ENCODE assay signal across 19 cellular contexts in genomic region chr7:5916529-5916928, GRCh38. TPM values are rescaled to one million over a fixed set of nuclear protein-coding genes. Genes with fewer than 3 reads are reported as not detected.
DNase-seq lines count a peak whose midpoint lies in the region; ATAC-seq, FAIRE-seq and TF ChIP-seq lines count a peak whose summit lies in the region.
"Not testable (repeated sequence)": the region's sequence is repeated elsewhere in the genome, so short reads cannot be mapped to it uniquely, and the experiment has no call there.
"Had no signal": no experiment of that assay in that cellular context is flagged by ENCODE, and none has a peak within 500 bp of the region (broad histone marks: within the 10 kb centered on the region; RNA-seq: fewer than 3 reads in every experiment).

No MANE protein-coding gene starts in this region.

- TF ChIP-seq POLR2A in HCT116 (IDR thresholded peaks at IDR 0.05; ENCODE audit: borderline replicate concordance, extremely low read depth, insufficient read depth, insufficient read length); K562 (conservative IDR thresholded peaks at IDR 0.05); HepG2 (IDR thresholded peaks at IDR 0.05; ENCODE audit: insufficient read depth in 1 of 2, low read depth in 2 of 2, low read length in 2 of 2): not testable (repeated sequence)

- not testable (repeated sequence) for H3F3A ChIP-seq in GM23338 (replicated peaks; ENCODE audit: low read depth)

- not testable (repeated sequence) for H3K9me2 ChIP-seq in GM23338 (ENCODE audit: insufficient read depth); HCT116 (ENCODE audit: insufficient read depth)

- not testable (repeated sequence) for FAIRE-seq in K562 (lab: Jason Lieb, UNC)
- FAIRE-seq in HepG2 (lab: Jason Lieb, UNC), result peak; percentile 4

- not testable (repeated sequence) for H3K4me1 ChIP-seq in GM23338 (ENCODE audit: insufficient read depth); HCT116 (ENCODE audit: control insufficient read depth in 1 of 2, insufficient read depth in 2 of 2, low read length in 2 of 2); K562 (replicated peaks in 1 of 2; ENCODE audit: control insufficient read depth in 2 of 2, insufficient read depth in 2 of 2, low read length in 2 of 2); HepG2 (ENCODE audit: insufficient read depth, low read length)

- CTCF ChIA-PET in HCT116 (lab: Charles Lee); WTC11 (lab: Charles Lee); K562 (lab: Yijun Ruan, JAX; ENCODE audit: low intra/inter-chr PET ratio); HepG2 (lab: Yijun Ruan, JAX; ENCODE audit: low intra/inter-chr PET ratio, low total read pairs): not testable (repeated sequence)

- not testable (repeated sequence) for H3K9me1 ChIP-seq in K562 (ENCODE audit: control insufficient read depth, insufficient read depth, low read length)

- H3K79me2 ChIP-seq in GM23338 (replicated peaks; ENCODE audit: insufficient read depth); HCT116 (ENCODE audit: insufficient read depth, low read length); K562 (ENCODE audit: control insufficient read depth, insufficient read depth, low read length); HepG2 (ENCODE audit: insufficient read depth, low read length): not testable (repeated sequence)

- 65% methylated on average over 3 of the region's 6 CpGs for WGBS in K562 (ENCODE audit: insufficient coverage, low coverage, missing lambda C conversion rate)
- 73% methylated on average over 2 of the region's 6 CpGs for WGBS in HepG2 (ENCODE audit: low lambda C conversion rate)

- H2AFZ ChIP-seq in GM23338; HCT116 (ENCODE audit: low read depth, low read length, poor library complexity, severe bottlenecking); K562 (ENCODE audit: low read depth, low read length); HepG2 (ENCODE audit: low read length): not testable (repeated sequence)

- RAD21 ChIA-PET in HCT116 (lab: Charles Lee; ENCODE audit: low non-redundant PET in 1 of 2, low total read pairs in 2 of 2, uncharacterized antibody in 2 of 2, unreplicated experiment in 2 of 2), result not testable (repeated sequence)

- H3K4me3 Mint-ChIP-seq in GM23338; WTC11; stimulated activated naive B cell treated with anti-CD40 and anti-IgM and Interleukin-4, amounts not matched to agents 10 μg/mL and 1 μg/mL and 100 μg/mL, for 72 hours: not testable (repeated sequence)

- not testable (repeated sequence) for H4K20me1 ChIP-seq in GM23338 (replicated peaks; ENCODE audit: insufficient read depth); HCT116 (ENCODE audit: insufficient read depth); K562 (replicated peaks; ENCODE audit: control insufficient read depth, insufficient read depth, low read length); HepG2 (ENCODE audit: insufficient read depth, low read length)

- not testable (repeated sequence) for H3K36me3 ChIP-seq in GM23338 (ENCODE audit: insufficient read depth); HCT116 (ENCODE audit: control insufficient read depth in 1 of 2, insufficient read depth in 2 of 2, low read length in 2 of 2); K562 (ENCODE audit: control insufficient read depth, insufficient read depth, low read length); HepG2 (replicated peaks in 1 of 2; ENCODE audit: control insufficient read depth in 1 of 2, insufficient read depth in 2 of 2, low read length in 2 of 2)

- H3K27me3 ChIP-seq in GM23338 (ENCODE audit: insufficient read depth); HCT116 (ENCODE audit: insufficient read depth, low read length); K562 (ENCODE audit: control insufficient read depth in 2 of 2, insufficient read depth in 2 of 2, low read length in 2 of 2); HepG2 (ENCODE audit: control insufficient read depth in 1 of 2, insufficient read depth in 2 of 2, low read length in 2 of 2): not testable (repeated sequence)

- not testable (repeated sequence) for H3K9ac ChIP-seq in HCT116 (ENCODE audit: low read length); K562 (ENCODE audit: insufficient read depth in 1 of 2, low read depth in 2 of 2, low read length in 2 of 2); HepG2 (ENCODE audit: insufficient read depth, low read depth, low read length)

- TF ChIP-seq EP300 in K562 (IDR thresholded peaks at IDR 0.05; ENCODE audit: low read length); HepG2 (IDR thresholded peaks at IDR 0.05; ENCODE audit: low read depth in 2 of 2, low read length in 2 of 2); HepG2 (CRISPR knock-in tag; IDR thresholded peaks at IDR 0.05; ENCODE audit: borderline replicate concordance): not testable (repeated sequence)

- not testable (repeated sequence) for H3K36me3 Mint-ChIP-seq in GM23338 (ENCODE audit: low read depth); WTC11; stimulated activated naive B cell treated with anti-CD40 and anti-IgM and Interleukin-4, amounts not matched to agents 10 μg/mL and 1 μg/mL and 100 μg/mL, for 72 hours

- peak; percentile 6 for DNase-seq in GM23338 (ENCODE audit: low spot score)
- not testable (repeated sequence) for DNase-seq in HCT116 (ENCODE audit: low read depth, low spot score); WTC11 (ENCODE audit: low spot score); K562 (ENCODE audit: extremely low read depth in 1 of 4, low spot score in 3 of 4); HepG2 (ENCODE audit: low spot score); stimulated activated naive B cell treated with anti-CD40 and anti-IgM and Interleukin-4, amounts not matched to agents 10 μg/mL and 1 μg/mL and 100 μg/mL, for 72 hours

- H3K9me3 ChIP-seq in HCT116 (ENCODE audit: control insufficient read depth in 1 of 2, insufficient read depth in 1 of 2, low read depth in 1 of 2, low read length in 2 of 2); K562 (replicated peaks; ENCODE audit: control insufficient read depth, insufficient read depth, low read depth, low read length); HepG2 (ENCODE audit: low read length): not testable (repeated sequence)

- POLR2A ChIA-PET in HCT116 (lab: Charles Lee); WTC11 (lab: Charles Lee); K562 (lab: Yijun Ruan, JAX); HepG2 (lab: Yijun Ruan, JAX): not testable (repeated sequence)

- intact Hi-C loops in HCT116 (cut with micrococcal nuclease); K562 (cut with micrococcal nuclease); HepG2 (cut with micrococcal nuclease; ENCODE audit: unreplicated experiment): not testable (repeated sequence)

- not testable (repeated sequence) for TF ChIP-seq CTCF in GM23338 (conservative IDR thresholded peaks at IDR 0.05; ENCODE audit: low read depth in 2 of 2); HCT116 (IDR thresholded peaks at IDR 0.05 in 2 of 3, conservative IDR thresholded peaks at IDR 0.05 in 1 of 3; ENCODE audit: borderline replicate concordance in 1 of 3, insufficient read depth in 1 of 3, low read depth in 2 of 3, low read length in 2 of 3); WTC11 (IDR thresholded peaks at IDR 0.05); K562 (IDR thresholded peaks at IDR 0.05 in 2 of 3, conservative IDR thresholded peaks at IDR 0.05 in 1 of 3; ENCODE audit: insufficient read depth in 2 of 3, low read depth in 1 of 3, low read length in 3 of 3); HepG2 (CRISPR knock-in tag; IDR thresholded peaks at IDR 0.05)

- not testable (repeated sequence) for TF ChIP-seq RAD21 in HCT116 (IDR thresholded peaks at IDR 0.05; ENCODE audit: low read depth); K562 (CRISPR knock-in tag; conservative IDR thresholded peaks at IDR 0.05 in 1 of 2, IDR thresholded peaks at IDR 0.05 in 1 of 2); HepG2 (CRISPR knock-in tag; IDR thresholded peaks at IDR 0.05)

- not testable (repeated sequence) for H3K9me3 Mint-ChIP-seq in GM23338; WTC11; stimulated activated naive B cell treated with anti-CD40 and anti-IgM and Interleukin-4, amounts not matched to agents 10 μg/mL and 1 μg/mL and 100 μg/mL, for 72 hours

- in situ Hi-C loops in K562 (cut with MboI); HepG2 (cut with HindIII; ENCODE audit: extremely low pct_ligation_motif_present, low pct_unique_long_range_greater_than_20kb): not testable (repeated sequence)

- H3K27ac Mint-ChIP-seq in GM23338, WTC11: not testable (repeated sequence)
- peak overlapping the region; percentile 21 for H3K27ac Mint-ChIP-seq in stimulated activated naive B cell treated with anti-CD40 and anti-IgM and Interleukin-4, amounts not matched to agents 10 μg/mL and 1 μg/mL and 100 μg/mL, for 72 hours

- TSS peak; percentile 26 for BruUV-seq in HCT116 (replicated peaks; lab: Mats Ljungman, UMichigan)
- BruUV-seq in K562 (replicated peaks; lab: Mats Ljungman, UMichigan); HepG2 (replicated peaks; lab: Mats Ljungman, UMichigan): not testable (repeated sequence)

- not testable (repeated sequence) for H3K27ac ChIP-seq in GM23338 (ENCODE audit: low read depth); HCT116 (ENCODE audit: low read depth, low read length); K562 (ENCODE audit: extremely low read depth, low read depth, low read length); HepG2 (ENCODE audit: extremely low read length, insufficient read depth, low read length)

- not testable (repeated sequence) for H3K27me3 Mint-ChIP-seq in GM23338 (ENCODE audit: insufficient read depth, low read depth, poor library complexity); WTC11 (ENCODE audit: low read depth); stimulated activated naive B cell treated with anti-CD40 and anti-IgM and Interleukin-4, amounts not matched to agents 10 μg/mL and 1 μg/mL and 100 μg/mL, for 72 hours

- not testable (repeated sequence) for H3K4me1 Mint-ChIP-seq in GM23338; WTC11; stimulated activated naive B cell treated with anti-CD40 and anti-IgM and Interleukin-4, amounts not matched to agents 10 μg/mL and 1 μg/mL and 100 μg/mL, for 72 hours

- H3K4me2 ChIP-seq in GM23338; HCT116 (ENCODE audit: low read length); K562 (ENCODE audit: insufficient read depth, low read length); HepG2 (ENCODE audit: low read depth, low read length): not testable (repeated sequence)

- H3K4me3 ChIP-seq in GM23338; HCT116 (replicated peaks in 1 of 2; ENCODE audit: low read depth in 1 of 2, low read length in 2 of 2); K562; HepG2 (replicated peaks in 1 of 3; ENCODE audit: insufficient read depth in 1 of 3, low read depth in 2 of 3, low read length in 3 of 3): not testable (repeated sequence)

- peak; percentile 92 for ATAC-seq in GM23338
- peak; percentile 63; the same call in 1 of the 2 replicates for ATAC-seq in HCT116
- peak; percentile 81 for ATAC-seq in WTC11
- ATAC-seq in K562, result peak; percentile 59; the same call in 2 of the 3 replicates
- peak; percentile 48 for ATAC-seq in HepG2
- ATAC-seq in stimulated activated naive B cell treated with anti-CD40 and anti-IgM and Interleukin-4, amounts not matched to agents 10 μg/mL and 1 μg/mL and 100 μg/mL, for 72 hours (replicated peaks), result not testable (repeated sequence)

RNA-seq across cellular contexts. Expression of gene CCZ1, which starts 18.0 kb away (rescaled TPM):
- 91.9 and 93.7 TPM in 2 replicates for total RNA-seq in GM23338 (2014; rRNA removed; shearing (Covaris generic))
- polyA plus RNA-seq in GM23338 (2016; fragmentation: Nextera tagmentation; extraction: Ambion mirVana), result 124 and 140 TPM in 2 replicates
- total RNA-seq in HCT116 (2021; ENCODE audit: unreplicated experiment), result 115 TPM
- 43.2 and 48.4 TPM in 2 replicates for polyA plus RNA-seq in HCT116 (2012)
- 114 to 124 TPM (median 116 TPM) in 3 replicates for total RNA-seq in WTC11 (2021)
- 50.4 and 74.2 TPM in 2 replicates for total RNA-seq in K562 (2011; cell fraction: chromatin; rRNA removed; ENCODE audit: low replicate concordance)
- total RNA-seq in K562 (2011; cell fraction: nucleolus; rRNA removed), result 23.8 and 24.7 TPM in 2 replicates
- total RNA-seq in K562 (2011; cell fraction: nucleoplasm; rRNA removed), result 44.1 and 62.4 TPM in 2 replicates
- total RNA-seq in K562 (2014; rRNA removed), result 48.7 and 55.6 TPM in 2 replicates
- total RNA-seq in K562 (2014; rRNA removed; fragmentation: Illumina TruSeq; extraction: Trizol), result 86.0 and 99.2 TPM in 2 replicates
- total RNA-seq in K562 (2015; rRNA removed; fragmentation: Illumina TruSeq; extraction: Trizol), result 59.1 and 64.1 TPM in 2 replicates
- 74.5 and 80.7 TPM in 2 replicates for total RNA-seq in K562 (2021)
- polyA plus RNA-seq in K562 (2011; rRNA removed), result 80.3 and 94.6 TPM in 2 replicates
- 19.3 and 32.9 TPM in 2 replicates for polyA plus RNA-seq in K562 (2011; cell fraction: cytosol; rRNA removed)
- polyA plus RNA-seq in K562 (2011; cell fraction: nucleus; rRNA removed), result 19.3 and 30.0 TPM in 2 replicates
- polyA plus RNA-seq in K562 (2012), result 69.7 and 86.3 TPM in 2 replicates
- 59.1 and 78.1 TPM in 2 replicates for polyA plus RNA-seq in K562 (2014; fragmentation: Illumina TruSeq; extraction: Trizol)
- 10 to 100 TPM; 34.5 to 37.6 TPM for polyA plus RNA-seq in K562 (2014; fragmentation: Nextera tagmentation; extraction: Ambion mirVana)
- 79.8 and 84.3 TPM in 2 replicates for polyA plus RNA-seq in K562 (2014; rRNA removed)
- polyA minus RNA-seq in K562 (2011; rRNA and poly(A)+ RNA removed), result 44.3 and 48.9 TPM in 2 replicates
- polyA minus RNA-seq in K562 (2011; cell fraction: cytosol; rRNA and poly(A)+ RNA removed), result 15.7 and 20.0 TPM in 2 replicates
- 8.9 and 15.4 TPM in 2 replicates for polyA minus RNA-seq in K562 (2011; cell fraction: nucleus; rRNA and poly(A)+ RNA removed)
- total RNA-seq in HepG2 (2016; rRNA removed; fragmentation: Illumina TruSeq; extraction: Trizol), result 66.7 and 74.3 TPM in 2 replicates
- total RNA-seq in HepG2 (2016; cell fraction: cytosol; rRNA removed; fragmentation: Illumina TruSeq; extraction: Trizol; ENCODE audit: low read depth), result 42.1 and 45.3 TPM in 2 replicates
- 64.1 and 73.6 TPM in 2 replicates for total RNA-seq in HepG2 (2016; cell fraction: insoluble cytoplasmic fraction; rRNA removed; fragmentation: Illumina TruSeq; extraction: Trizol)
- total RNA-seq in HepG2 (2016; cell fraction: membrane; rRNA removed; fragmentation: Illumina TruSeq; extraction: Trizol), result 56.0 and 59.1 TPM in 2 replicates
- 31.5 and 34.1 TPM in 2 replicates for total RNA-seq in HepG2 (2016; cell fraction: nucleus; rRNA removed; fragmentation: Illumina TruSeq; extraction: Trizol)
- polyA plus RNA-seq in HepG2 (2011; rRNA removed), result 17.4 and 19.1 TPM in 2 replicates
- 9.8 and 15.1 TPM in 2 replicates for polyA plus RNA-seq in HepG2 (2011; cell fraction: cytosol; rRNA removed)
- 8.6 and 10.9 TPM in 2 replicates for polyA plus RNA-seq in HepG2 (2011; cell fraction: nucleus; rRNA removed)
- 25.2 and 26.6 TPM in 2 replicates for polyA plus RNA-seq in HepG2 (2012)
- polyA plus RNA-seq in HepG2 (2016; cell fraction: cytosol; fragmentation: Illumina TruSeq; extraction: Trizol; ENCODE audit: low read depth), result 25.2 and 27.9 TPM in 2 replicates
- 74.2 and 75.3 TPM in 2 replicates for polyA plus RNA-seq in HepG2 (2016; cell fraction: insoluble cytoplasmic fraction; fragmentation: Illumina TruSeq; extraction: Trizol; ENCODE audit: low read depth)
- 35.9 and 47.0 TPM in 2 replicates for polyA plus RNA-seq in HepG2 (2016; cell fraction: membrane; fragmentation: Illumina TruSeq; extraction: Trizol; ENCODE audit: low read depth)
- 49.0 and 53.4 TPM in 2 replicates for polyA plus RNA-seq in HepG2 (2016; cell fraction: nucleus; fragmentation: Illumina TruSeq; extraction: Trizol; ENCODE audit: insufficient read depth, low read depth)
- 7.3 and 29.4 TPM in 2 replicates for polyA minus RNA-seq in HepG2 (2011; rRNA and poly(A)+ RNA removed; ENCODE audit: low replicate concordance)
- polyA minus RNA-seq in HepG2 (2011; cell fraction: cytosol; rRNA and poly(A)+ RNA removed), result 10.6 and 13.7 TPM in 2 replicates
- polyA minus RNA-seq in HepG2 (2011; cell fraction: nucleus; rRNA and poly(A)+ RNA removed), result 22.0 and 28.0 TPM in 2 replicates

RNA-seq across cellular contexts. Expression of gene OCM, which starts 35.9 kb away (rescaled TPM):
- total RNA-seq in GM23338 (2014; rRNA removed; shearing (Covaris generic)), result not detected in 2 replicates
- polyA plus RNA-seq in GM23338 (2016; fragmentation: Nextera tagmentation; extraction: Ambion mirVana) (0.31 and 0.33 TPM in 2 replicates), K562 (2011; rRNA removed) (not detected in 2 replicates), K562 (2014; fragmentation: Illumina TruSeq; extraction: Trizol) (not detected in 2 replicates), K562 (2014; fragmentation: Nextera tagmentation; extraction: Ambion mirVana) (not detected), K562 (2014; rRNA removed) (not detected in 2 replicates), HepG2 (2011; rRNA removed) (not detected in 2 replicates)
- total RNA-seq in HCT116 (2021; ENCODE audit: unreplicated experiment) (not detected), WTC11 (2021) (not detected in 3 replicates), K562 (2014; rRNA removed) (not detected in 2 replicates), K562 (2014; rRNA removed; fragmentation: Illumina TruSeq; extraction: Trizol) (not detected in 2 replicates), K562 (2015; rRNA removed; fragmentation: Illumina TruSeq; extraction: Trizol) (not detected in 2 replicates), K562 (2021) (not detected in 2 replicates), HepG2 (2016; rRNA removed; fragmentation: Illumina TruSeq; extraction: Trizol) (not detected in 2 replicates)
- not detected in 2 replicates for polyA plus RNA-seq in HCT116 (2012)
- not detected in 2 replicates for total RNA-seq in K562 (2011; cell fraction: chromatin; rRNA removed; ENCODE audit: low replicate concordance)
- not detected in 2 replicates for total RNA-seq in K562 (2011; cell fraction: nucleolus; rRNA removed)
- total RNA-seq in K562 (2011; cell fraction: nucleoplasm; rRNA removed), result not detected in 2 replicates
- polyA plus RNA-seq in K562 (2011; cell fraction: cytosol; rRNA removed), result not detected in 2 replicates
- not detected in 2 replicates for polyA plus RNA-seq in K562 (2011; cell fraction: nucleus; rRNA removed)
- not detected in 2 replicates for polyA plus RNA-seq in K562 (2012)
- not detected in 2 replicates for polyA minus RNA-seq in K562 (2011; rRNA and poly(A)+ RNA removed)
- not detected in 2 replicates for polyA minus RNA-seq in K562 (2011; cell fraction: cytosol; rRNA and poly(A)+ RNA removed)
- not detected in 2 replicates for polyA minus RNA-seq in K562 (2011; cell fraction: nucleus; rRNA and poly(A)+ RNA removed)
- not detected in 2 replicates for total RNA-seq in HepG2 (2016; cell fraction: cytosol; rRNA removed; fragmentation: Illumina TruSeq; extraction: Trizol; ENCODE audit: low read depth)
- total RNA-seq in HepG2 (2016; cell fraction: insoluble cytoplasmic fraction; rRNA removed; fragmentation: Illumina TruSeq; extraction: Trizol), result not detected in 2 replicates
- total RNA-seq in HepG2 (2016; cell fraction: membrane; rRNA removed; fragmentation: Illumina TruSeq; extraction: Trizol), result not detected in 2 replicates
- total RNA-seq in HepG2 (2016; cell fraction: nucleus; rRNA removed; fragmentation: Illumina TruSeq; extraction: Trizol), result not detected in 2 replicates
- not detected in 2 replicates for polyA plus RNA-seq in HepG2 (2011; cell fraction: cytosol; rRNA removed)
- not detected in 2 replicates for polyA plus RNA-seq in HepG2 (2011; cell fraction: nucleus; rRNA removed)
- polyA plus RNA-seq in HepG2 (2012), result not detected in 2 replicates
- polyA plus RNA-seq in HepG2 (2016; cell fraction: cytosol; fragmentation: Illumina TruSeq; extraction: Trizol; ENCODE audit: low read depth), result not detected in 2 replicates
- not detected in 2 replicates for polyA plus RNA-seq in HepG2 (2016; cell fraction: insoluble cytoplasmic fraction; fragmentation: Illumina TruSeq; extraction: Trizol; ENCODE audit: low read depth)
- not detected in 2 replicates for polyA plus RNA-seq in HepG2 (2016; cell fraction: membrane; fragmentation: Illumina TruSeq; extraction: Trizol; ENCODE audit: low read depth)
- polyA plus RNA-seq in HepG2 (2016; cell fraction: nucleus; fragmentation: Illumina TruSeq; extraction: Trizol; ENCODE audit: insufficient read depth, low read depth), result not detected in 2 replicates
- not detected in 2 replicates for polyA minus RNA-seq in HepG2 (2011; rRNA and poly(A)+ RNA removed; ENCODE audit: low replicate concordance)
- not detected in 2 replicates for polyA minus RNA-seq in HepG2 (2011; cell fraction: cytosol; rRNA and poly(A)+ RNA removed)
- not detected in 2 replicates for polyA minus RNA-seq in HepG2 (2011; cell fraction: nucleus; rRNA and poly(A)+ RNA removed)
- total RNA-seq: A172, A673, Caco-2, Calu3, Daoy had no signal
- polyA plus RNA-seq: A549, AG04450, BJ, CD14-positive monocyte had no signal

RNA-seq across cellular contexts. Expression of gene RSPH10B, which starts 54.0 kb away (rescaled TPM):
- total RNA-seq in GM23338 (2014; rRNA removed; shearing (Covaris generic)), result 0.23 and 5.9 TPM in 2 replicates
- polyA plus RNA-seq in GM23338 (2016; fragmentation: Nextera tagmentation; extraction: Ambion mirVana), result 0.99 TPM in 1 of 2 replicates, not detected in the other
- not detected for total RNA-seq in HCT116 (2021; ENCODE audit: unreplicated experiment)
- polyA plus RNA-seq in HCT116 (2012), result 0.04 and 0.16 TPM in 2 replicates
- total RNA-seq in WTC11 (2021), result 0.35 to 0.60 TPM (median 0.55 TPM) in 3 replicates
- 0.63 and 1.3 TPM in 2 replicates for total RNA-seq in K562 (2011; cell fraction: chromatin; rRNA removed; ENCODE audit: low replicate concordance)
- not detected in 2 replicates for total RNA-seq in K562 (2011; cell fraction: nucleolus; rRNA removed)
- 0.15 TPM in 1 of 2 replicates, not detected in the other for total RNA-seq in K562 (2011; cell fraction: nucleoplasm; rRNA removed)
- total RNA-seq in K562 (2014; rRNA removed), result 0.12 TPM in 1 of 2 replicates, not detected in the other
- not detected in 2 replicates for total RNA-seq in K562 (2014; rRNA removed; fragmentation: Illumina TruSeq; extraction: Trizol)
- 0.38 TPM in 1 of 2 replicates, not detected in the other for total RNA-seq in K562 (2015; rRNA removed; fragmentation: Illumina TruSeq; extraction: Trizol)
- not detected in 2 replicates for total RNA-seq in K562 (2021)
- polyA plus RNA-seq in K562 (2011; rRNA removed), result 0.03 TPM in 1 of 2 replicates, not detected in the other
- 0.41 TPM in 1 of 2 replicates, not detected in the other for polyA plus RNA-seq in K562 (2011; cell fraction: cytosol; rRNA removed)
- not detected in 2 replicates for polyA plus RNA-seq in K562 (2011; cell fraction: nucleus; rRNA removed)
- 0.03 and 0.07 TPM in 2 replicates for polyA plus RNA-seq in K562 (2012)
- polyA plus RNA-seq in K562 (2014; fragmentation: Illumina TruSeq; extraction: Trizol), result 0.07 and 0.09 TPM in 2 replicates
- polyA plus RNA-seq in K562 (2014; fragmentation: Nextera tagmentation; extraction: Ambion mirVana), result under 1 TPM in 1 of 2 experiments, not detected in 1; 0.01 TPM
- not detected in 2 replicates for polyA plus RNA-seq in K562 (2014; rRNA removed)
- not detected in 2 replicates for polyA minus RNA-seq in K562 (2011; rRNA and poly(A)+ RNA removed)
- not detected in 2 replicates for polyA minus RNA-seq in K562 (2011; cell fraction: cytosol; rRNA and poly(A)+ RNA removed)
- polyA minus RNA-seq in K562 (2011; cell fraction: nucleus; rRNA and poly(A)+ RNA removed), result 0.33 TPM in 1 of 2 replicates, not detected in the other
- total RNA-seq in HepG2 (2016; rRNA removed; fragmentation: Illumina TruSeq; extraction: Trizol), result not detected in 2 replicates
- 0.09 and 0.10 TPM in 2 replicates for total RNA-seq in HepG2 (2016; cell fraction: cytosol; rRNA removed; fragmentation: Illumina TruSeq; extraction: Trizol; ENCODE audit: low read depth)
- total RNA-seq in HepG2 (2016; cell fraction: insoluble cytoplasmic fraction; rRNA removed; fragmentation: Illumina TruSeq; extraction: Trizol), result not detected in 2 replicates
- total RNA-seq in HepG2 (2016; cell fraction: membrane; rRNA removed; fragmentation: Illumina TruSeq; extraction: Trizol), result 0.15 TPM in 1 of 2 replicates, not detected in the other
- not detected in 2 replicates for total RNA-seq in HepG2 (2016; cell fraction: nucleus; rRNA removed; fragmentation: Illumina TruSeq; extraction: Trizol)
- polyA plus RNA-seq in HepG2 (2011; rRNA removed), result 0.03 TPM in 1 of 2 replicates, not detected in the other
- polyA plus RNA-seq in HepG2 (2011; cell fraction: cytosol; rRNA removed), result not detected in 2 replicates
- not detected in 2 replicates for polyA plus RNA-seq in HepG2 (2011; cell fraction: nucleus; rRNA removed)
- 0.13 and 0.15 TPM in 2 replicates for polyA plus RNA-seq in HepG2 (2012)
- not detected in 2 replicates for polyA plus RNA-seq in HepG2 (2016; cell fraction: cytosol; fragmentation: Illumina TruSeq; extraction: Trizol; ENCODE audit: low read depth)
- polyA plus RNA-seq in HepG2 (2016; cell fraction: insoluble cytoplasmic fraction; fragmentation: Illumina TruSeq; extraction: Trizol; ENCODE audit: low read depth), result not detected in 2 replicates
- not detected in 2 replicates for polyA plus RNA-seq in HepG2 (2016; cell fraction: membrane; fragmentation: Illumina TruSeq; extraction: Trizol; ENCODE audit: low read depth)
- not detected in 2 replicates for polyA plus RNA-seq in HepG2 (2016; cell fraction: nucleus; fragmentation: Illumina TruSeq; extraction: Trizol; ENCODE audit: insufficient read depth, low read depth)
- polyA minus RNA-seq in HepG2 (2011; rRNA and poly(A)+ RNA removed; ENCODE audit: low replicate concordance), result 0.05 TPM in 1 of 2 replicates, not detected in the other
- polyA minus RNA-seq in HepG2 (2011; cell fraction: cytosol; rRNA and poly(A)+ RNA removed), result not detected in 2 replicates
- not detected in 2 replicates for polyA minus RNA-seq in HepG2 (2011; cell fraction: nucleus; rRNA and poly(A)+ RNA removed)
- total RNA-seq: A172; Caco-2; CD4-positive, alpha-beta memory T cell; CD4-positive, alpha-beta T cell; CD4-positive, CD25-positive, alpha-beta regulatory T cell; CD8-positive, alpha-beta memory T cell had no signal
- polyA plus RNA-seq: BJ; CD14-positive monocyte; CD4-positive, alpha-beta memory T cell; CD4-positive, CD25-positive, alpha-beta regulatory T cell; CD8-positive, alpha-beta memory T cell had no signal
